ENCODE assay signal across 1 cellular context in the genomic region with DNA sequence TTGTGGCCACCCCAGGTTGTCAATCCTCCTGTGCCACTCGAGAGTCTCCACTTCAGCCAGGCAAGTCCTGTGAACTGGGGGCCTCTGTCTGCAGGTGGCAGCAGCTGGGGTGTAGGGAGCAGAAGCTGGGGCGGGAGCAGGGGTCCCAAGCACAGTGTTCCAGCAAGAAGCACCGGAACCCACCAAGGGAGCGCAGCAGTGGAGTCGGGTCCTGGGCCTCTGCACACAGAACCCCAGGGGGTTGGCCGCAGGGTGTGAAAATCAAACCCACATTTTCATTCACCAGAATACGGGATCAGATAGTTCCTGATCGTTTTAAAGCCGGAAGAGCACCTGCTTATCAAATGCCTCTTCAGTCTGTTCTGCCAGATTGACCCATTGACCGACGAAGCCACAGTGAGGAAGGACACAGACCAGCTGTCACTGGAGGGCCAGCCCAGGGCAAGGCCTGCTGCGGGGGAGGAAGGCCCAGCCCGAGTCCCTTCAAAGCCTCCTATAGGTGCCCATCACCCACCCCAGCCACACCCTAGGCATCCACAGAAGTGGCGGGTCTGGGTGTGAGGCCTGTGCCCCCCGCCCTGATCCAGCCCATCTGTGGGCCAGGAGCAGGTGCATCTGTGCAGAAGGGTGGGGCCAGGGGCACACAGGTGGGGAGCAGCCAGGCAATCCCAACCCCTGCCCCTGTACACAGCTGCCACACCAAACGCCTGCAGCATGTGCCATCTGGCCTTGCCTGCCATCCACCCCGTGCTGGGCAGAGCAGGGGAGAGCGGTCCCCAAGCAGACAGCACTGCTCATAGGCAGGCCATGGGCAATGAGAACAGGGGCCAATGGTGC.
TF ChIP-seq lines count a peak whose summit lies in the region.

No MANE protein-coding gene starts in this region.

TF ChIP-seq in K562, 482 proteins besides CTCF, POLR2A, EP300 and RAD21 (continued from another document and continues in another):
- TF ChIP-seq, protein P1, sequence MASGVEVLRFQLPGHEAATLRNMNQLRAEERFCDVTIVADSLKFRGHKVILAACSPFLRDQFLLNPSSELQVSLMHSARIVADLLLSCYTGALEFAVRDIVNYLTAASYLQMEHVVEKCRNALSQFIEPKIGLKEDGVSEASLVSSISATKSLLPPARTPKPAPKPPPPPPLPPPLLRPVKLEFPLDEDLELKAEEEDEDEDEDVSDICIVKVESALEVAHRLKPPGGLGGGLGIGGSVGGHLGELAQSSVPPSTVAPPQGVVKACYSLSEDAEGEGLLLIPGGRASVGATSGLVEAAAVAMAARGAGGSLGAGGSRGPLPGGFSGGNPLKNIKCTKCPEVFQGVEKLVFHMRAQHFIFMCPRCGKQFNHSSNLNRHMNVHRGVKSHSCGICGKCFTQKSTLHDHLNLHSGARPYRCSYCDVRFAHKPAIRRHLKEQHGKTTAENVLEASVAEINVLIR (CRISPR knock-in tag; IDR thresholded peaks at IDR 0.05): no peak
- TF ChIP-seq MAFG (tag; conservative IDR thresholded peaks at IDR 0.05) (no peak), ETV5 (CRISPR knock-in tag; IDR thresholded peaks at IDR 0.05; ENCODE audit: low read depth) (no peak), ERF (CRISPR knock-in tag; IDR thresholded peaks at IDR 0.05) (no peak), FOXA1 (IDR thresholded peaks at IDR 0.05; ENCODE audit: borderline replicate concordance) (no peak), ZNF76 (CRISPR knock-in tag; IDR thresholded peaks at IDR 0.05; ENCODE audit: borderline replicate concordance) (no peak), SREBF2 (CRISPR knock-in tag; IDR thresholded peaks at IDR 0.05) (no peak), RBM22 (IDR thresholded peaks at IDR 0.05; ENCODE audit: low read depth, low read length, poor library complexity, severe bottlenecking) (no peak), POLR2H (tag; IDR thresholded peaks at IDR 0.05; ENCODE audit: low read depth) (no peak), JUNB (CRISPR knock-in tag; conservative IDR thresholded peaks at IDR 0.05) (no peak), FUS (optimal IDR thresholded peaks at IDR 0.05; ENCODE audit: low read depth, low read length) (no peak), MYNN (IDR thresholded peaks at IDR 0.05) (no peak), MYNN (CRISPR knock-in tag; IDR thresholded peaks at IDR 0.05) (0 out of 2 replicates have a peak, but pooled peaks have one; percentile 16), ZNF766 (CRISPR knock-in tag; conservative IDR thresholded peaks at IDR 0.05) (no peak), YY1 (IDR thresholded peaks at IDR 0.05; ENCODE audit: borderline replicate concordance in 1 of 3, control insufficient read depth in 1 of 3, extremely low read depth in 1 of 3, insufficient read depth in 3 of 3, insufficient read length in 1 of 3, insufficient replicate concordance in 2 of 3, low read depth in 1 of 3, low read length in 2 of 3) (no peak), ATF7 (IDR thresholded peaks at IDR 0.05) (no peak), ZBTB7A (IDR thresholded peaks at IDR 0.05; ENCODE audit: borderline replicate concordance, control insufficient read depth, low read depth, low read length) (no peak), TEAD4 (IDR thresholded peaks at IDR 0.05; ENCODE audit: low read length) (peak; percentile 65), TEAD4 (CRISPR knock-in tag; IDR thresholded peaks at IDR 0.05; ENCODE audit: borderline replicate concordance) (no peak), MAFF (IDR thresholded peaks at IDR 0.05; ENCODE audit: low read length) (no peak), ZBTB17 (CRISPR knock-in tag; IDR thresholded peaks at IDR 0.05) (no peak), FOXP1 (CRISPR knock-in tag; IDR thresholded peaks at IDR 0.05) (no peak), TBL1XR1 (IDR thresholded peaks at IDR 0.05; ENCODE audit: low read length in 2 of 2) (0 out of 4 replicates have a peak, but pooled peaks of 1 of the 2 experiments have one; percentile 20), PTBP1 (IDR thresholded peaks at IDR 0.05; ENCODE audit: low read depth, low read length) (no peak), LEF1 (IDR thresholded peaks at IDR 0.05) (no peak), ZNF436 (CRISPR knock-in tag; IDR thresholded peaks at IDR 0.05) (no peak), ZBTB8A (IDR thresholded peaks at IDR 0.05; ENCODE audit: partially characterized antibody) (no peak), ZNF644 (tag; IDR thresholded peaks at IDR 0.05; ENCODE audit: low read depth) (no peak), CTBP1 (IDR thresholded peaks at IDR 0.05; ENCODE audit: borderline replicate concordance) (no peak), PTRF (tag; IDR thresholded peaks at IDR 0.05) (no peak), ESRRB (CRISPR knock-in tag; IDR thresholded peaks at IDR 0.05; ENCODE audit: borderline replicate concordance) (no peak), KDM2B (CRISPR knock-in tag; IDR thresholded peaks at IDR 0.05) (0 out of 2 replicates have a peak, but pooled peaks have one; percentile 1), ZNF253 (CRISPR knock-in tag; conservative IDR thresholded peaks at IDR 0.05) (no peak), CBFA2T3 (IDR thresholded peaks at IDR 0.05) (peak; percentile 83), CBFA2T2 (conservative IDR thresholded peaks at IDR 0.05) (peak; percentile 78), POLR2AphosphoS5 (IDR thresholded peaks at IDR 0.05; ENCODE audit: control insufficient read depth, insufficient read depth, low read depth, low read length) (peak; percentile 42; the same call in 1 of the 2 replicates), ZNF311 (CRISPR knock-in tag; IDR thresholded peaks at IDR 0.05) (no peak)
- TF ChIP-seq, protein P2, sequence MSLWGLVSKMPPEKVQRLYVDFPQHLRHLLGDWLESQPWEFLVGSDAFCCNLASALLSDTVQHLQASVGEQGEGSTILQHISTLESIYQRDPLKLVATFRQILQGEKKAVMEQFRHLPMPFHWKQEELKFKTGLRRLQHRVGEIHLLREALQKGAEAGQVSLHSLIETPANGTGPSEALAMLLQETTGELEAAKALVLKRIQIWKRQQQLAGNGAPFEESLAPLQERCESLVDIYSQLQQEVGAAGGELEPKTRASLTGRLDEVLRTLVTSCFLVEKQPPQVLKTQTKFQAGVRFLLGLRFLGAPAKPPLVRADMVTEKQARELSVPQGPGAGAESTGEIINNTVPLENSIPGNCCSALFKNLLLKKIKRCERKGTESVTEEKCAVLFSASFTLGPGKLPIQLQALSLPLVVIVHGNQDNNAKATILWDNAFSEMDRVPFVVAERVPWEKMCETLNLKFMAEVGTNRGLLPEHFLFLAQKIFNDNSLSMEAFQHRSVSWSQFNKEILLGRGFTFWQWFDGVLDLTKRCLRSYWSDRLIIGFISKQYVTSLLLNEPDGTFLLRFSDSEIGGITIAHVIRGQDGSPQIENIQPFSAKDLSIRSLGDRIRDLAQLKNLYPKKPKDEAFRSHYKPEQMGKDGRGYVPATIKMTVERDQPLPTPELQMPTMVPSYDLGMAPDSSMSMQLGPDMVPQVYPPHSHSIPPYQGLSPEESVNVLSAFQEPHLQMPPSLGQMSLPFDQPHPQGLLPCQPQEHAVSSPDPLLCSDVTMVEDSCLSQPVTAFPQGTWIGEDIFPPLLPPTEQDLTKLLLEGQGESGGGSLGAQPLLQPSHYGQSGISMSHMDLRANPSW (CRISPR knock-in tag; IDR thresholded peaks at IDR 0.05): no peak
- TF ChIP-seq, protein P3, sequence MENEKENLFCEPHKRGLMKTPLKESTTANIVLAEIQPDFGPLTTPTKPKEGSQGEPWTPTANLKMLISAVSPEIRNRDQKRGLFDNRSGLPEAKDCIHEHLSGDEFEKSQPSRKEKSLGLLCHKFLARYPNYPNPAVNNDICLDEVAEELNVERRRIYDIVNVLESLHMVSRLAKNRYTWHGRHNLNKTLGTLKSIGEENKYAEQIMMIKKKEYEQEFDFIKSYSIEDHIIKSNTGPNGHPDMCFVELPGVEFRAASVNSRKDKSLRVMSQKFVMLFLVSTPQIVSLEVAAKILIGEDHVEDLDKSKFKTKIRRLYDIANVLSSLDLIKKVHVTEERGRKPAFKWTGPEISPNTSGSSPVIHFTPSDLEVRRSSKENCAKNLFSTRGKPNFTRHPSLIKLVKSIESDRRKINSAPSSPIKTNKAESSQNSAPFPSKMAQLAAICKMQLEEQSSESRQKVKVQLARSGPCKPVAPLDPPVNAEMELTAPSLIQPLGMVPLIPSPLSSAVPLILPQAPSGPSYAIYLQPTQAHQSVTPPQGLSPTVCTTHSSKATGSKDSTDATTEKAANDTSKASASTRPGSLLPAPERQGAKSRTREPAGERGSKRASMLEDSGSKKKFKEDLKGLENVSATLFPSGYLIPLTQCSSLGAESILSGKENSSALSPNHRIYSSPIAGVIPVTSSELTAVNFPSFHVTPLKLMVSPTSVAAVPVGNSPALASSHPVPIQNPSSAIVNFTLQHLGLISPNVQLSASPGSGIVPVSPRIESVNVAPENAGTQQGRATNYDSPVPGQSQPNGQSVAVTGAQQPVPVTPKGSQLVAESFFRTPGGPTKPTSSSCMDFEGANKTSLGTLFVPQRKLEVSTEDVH (IDR thresholded peaks at IDR 0.05; ENCODE audit: low read depth, partially characterized antibody): no peak
- TF ChIP-seq, protein P4, sequence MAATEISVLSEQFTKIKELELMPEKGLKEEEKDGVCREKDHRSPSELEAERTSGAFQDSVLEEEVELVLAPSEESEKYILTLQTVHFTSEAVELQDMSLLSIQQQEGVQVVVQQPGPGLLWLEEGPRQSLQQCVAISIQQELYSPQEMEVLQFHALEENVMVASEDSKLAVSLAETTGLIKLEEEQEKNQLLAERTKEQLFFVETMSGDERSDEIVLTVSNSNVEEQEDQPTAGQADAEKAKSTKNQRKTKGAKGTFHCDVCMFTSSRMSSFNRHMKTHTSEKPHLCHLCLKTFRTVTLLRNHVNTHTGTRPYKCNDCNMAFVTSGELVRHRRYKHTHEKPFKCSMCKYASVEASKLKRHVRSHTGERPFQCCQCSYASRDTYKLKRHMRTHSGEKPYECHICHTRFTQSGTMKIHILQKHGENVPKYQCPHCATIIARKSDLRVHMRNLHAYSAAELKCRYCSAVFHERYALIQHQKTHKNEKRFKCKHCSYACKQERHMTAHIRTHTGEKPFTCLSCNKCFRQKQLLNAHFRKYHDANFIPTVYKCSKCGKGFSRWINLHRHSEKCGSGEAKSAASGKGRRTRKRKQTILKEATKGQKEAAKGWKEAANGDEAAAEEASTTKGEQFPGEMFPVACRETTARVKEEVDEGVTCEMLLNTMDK (IDR thresholded peaks at IDR 0.05; ENCODE audit: borderline replicate concordance, insufficient read depth, low read depth, low read length, poor library complexity, severe bottlenecking): no peak
- TF ChIP-seq, protein P5, sequence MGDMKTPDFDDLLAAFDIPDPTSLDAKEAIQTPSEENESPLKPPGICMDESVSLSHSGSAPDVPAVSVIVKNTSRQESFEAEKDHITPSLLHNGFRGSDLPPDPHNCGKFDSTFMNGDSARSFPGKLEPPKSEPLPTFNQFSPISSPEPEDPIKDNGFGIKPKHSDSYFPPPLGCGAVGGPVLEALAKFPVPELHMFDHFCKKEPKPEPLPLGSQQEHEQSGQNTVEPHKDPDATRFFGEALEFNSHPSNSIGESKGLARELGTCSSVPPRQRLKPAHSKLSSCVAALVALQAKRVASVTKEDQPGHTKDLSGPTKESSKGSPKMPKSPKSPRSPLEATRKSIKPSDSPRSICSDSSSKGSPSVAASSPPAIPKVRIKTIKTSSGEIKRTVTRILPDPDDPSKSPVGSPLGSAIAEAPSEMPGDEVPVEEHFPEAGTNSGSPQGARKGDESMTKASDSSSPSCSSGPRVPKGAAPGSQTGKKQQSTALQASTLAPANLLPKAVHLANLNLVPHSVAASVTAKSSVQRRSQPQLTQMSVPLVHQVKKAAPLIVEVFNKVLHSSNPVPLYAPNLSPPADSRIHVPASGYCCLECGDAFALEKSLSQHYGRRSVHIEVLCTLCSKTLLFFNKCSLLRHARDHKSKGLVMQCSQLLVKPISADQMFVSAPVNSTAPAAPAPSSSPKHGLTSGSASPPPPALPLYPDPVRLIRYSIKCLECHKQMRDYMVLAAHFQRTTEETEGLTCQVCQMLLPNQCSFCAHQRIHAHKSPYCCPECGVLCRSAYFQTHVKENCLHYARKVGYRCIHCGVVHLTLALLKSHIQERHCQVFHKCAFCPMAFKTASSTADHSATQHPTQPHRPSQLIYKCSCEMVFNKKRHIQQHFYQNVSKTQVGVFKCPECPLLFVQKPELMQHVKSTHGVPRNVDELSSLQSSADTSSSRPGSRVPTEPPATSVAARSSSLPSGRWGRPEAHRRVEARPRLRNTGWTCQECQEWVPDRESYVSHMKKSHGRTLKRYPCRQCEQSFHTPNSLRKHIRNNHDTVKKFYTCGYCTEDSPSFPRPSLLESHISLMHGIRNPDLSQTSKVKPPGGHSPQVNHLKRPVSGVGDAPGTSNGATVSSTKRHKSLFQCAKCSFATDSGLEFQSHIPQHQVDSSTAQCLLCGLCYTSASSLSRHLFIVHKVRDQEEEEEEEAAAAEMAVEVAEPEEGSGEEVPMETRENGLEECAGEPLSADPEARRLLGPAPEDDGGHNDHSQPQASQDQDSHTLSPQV (IDR thresholded peaks at IDR 0.05): no peak
- TF ChIP-seq, protein P6, sequence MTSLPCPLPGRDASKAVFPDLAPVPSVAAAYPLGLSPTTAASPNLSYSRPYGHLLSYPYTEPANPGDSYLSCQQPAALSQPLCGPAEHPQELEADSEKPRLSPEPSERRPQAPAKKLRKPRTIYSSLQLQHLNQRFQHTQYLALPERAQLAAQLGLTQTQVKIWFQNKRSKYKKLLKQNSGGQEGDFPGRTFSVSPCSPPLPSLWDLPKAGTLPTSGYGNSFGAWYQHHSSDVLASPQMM (CRISPR knock-in tag; IDR thresholded peaks at IDR 0.05): no peak
- TF ChIP-seq, protein P7, sequence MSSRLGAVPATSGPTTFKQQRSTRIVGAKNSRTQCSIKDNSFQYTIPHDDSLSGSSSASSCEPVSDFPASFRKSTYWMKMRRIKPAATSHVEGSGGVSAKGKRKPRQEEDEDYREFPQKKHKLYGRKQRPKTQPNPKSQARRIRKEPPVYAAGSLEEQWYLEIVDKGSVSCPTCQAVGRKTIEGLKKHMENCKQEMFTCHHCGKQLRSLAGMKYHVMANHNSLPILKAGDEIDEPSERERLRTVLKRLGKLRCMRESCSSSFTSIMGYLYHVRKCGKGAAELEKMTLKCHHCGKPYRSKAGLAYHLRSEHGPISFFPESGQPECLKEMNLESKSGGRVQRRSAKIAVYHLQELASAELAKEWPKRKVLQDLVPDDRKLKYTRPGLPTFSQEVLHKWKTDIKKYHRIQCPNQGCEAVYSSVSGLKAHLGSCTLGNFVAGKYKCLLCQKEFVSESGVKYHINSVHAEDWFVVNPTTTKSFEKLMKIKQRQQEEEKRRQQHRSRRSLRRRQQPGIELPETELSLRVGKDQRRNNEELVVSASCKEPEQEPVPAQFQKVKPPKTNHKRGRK (tag; IDR thresholded peaks at IDR 0.05): no peak
- TF ChIP-seq, protein P8, sequence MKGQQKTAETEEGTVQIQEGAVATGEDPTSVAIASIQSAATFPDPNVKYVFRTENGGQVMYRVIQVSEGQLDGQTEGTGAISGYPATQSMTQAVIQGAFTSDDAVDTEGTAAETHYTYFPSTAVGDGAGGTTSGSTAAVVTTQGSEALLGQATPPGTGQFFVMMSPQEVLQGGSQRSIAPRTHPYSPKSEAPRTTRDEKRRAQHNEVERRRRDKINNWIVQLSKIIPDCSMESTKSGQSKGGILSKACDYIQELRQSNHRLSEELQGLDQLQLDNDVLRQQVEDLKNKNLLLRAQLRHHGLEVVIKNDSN (CRISPR knock-in tag; IDR thresholded peaks at IDR 0.05): no peak
- TF ChIP-seq, protein P9, sequence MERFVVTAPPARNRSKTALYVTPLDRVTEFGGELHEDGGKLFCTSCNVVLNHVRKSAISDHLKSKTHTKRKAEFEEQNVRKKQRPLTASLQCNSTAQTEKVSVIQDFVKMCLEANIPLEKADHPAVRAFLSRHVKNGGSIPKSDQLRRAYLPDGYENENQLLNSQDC (CRISPR knock-in tag; IDR thresholded peaks at IDR 0.05): no peak
